Comparison of ENCODE assay signal across 1 cellular context in the genomic region with DNA sequence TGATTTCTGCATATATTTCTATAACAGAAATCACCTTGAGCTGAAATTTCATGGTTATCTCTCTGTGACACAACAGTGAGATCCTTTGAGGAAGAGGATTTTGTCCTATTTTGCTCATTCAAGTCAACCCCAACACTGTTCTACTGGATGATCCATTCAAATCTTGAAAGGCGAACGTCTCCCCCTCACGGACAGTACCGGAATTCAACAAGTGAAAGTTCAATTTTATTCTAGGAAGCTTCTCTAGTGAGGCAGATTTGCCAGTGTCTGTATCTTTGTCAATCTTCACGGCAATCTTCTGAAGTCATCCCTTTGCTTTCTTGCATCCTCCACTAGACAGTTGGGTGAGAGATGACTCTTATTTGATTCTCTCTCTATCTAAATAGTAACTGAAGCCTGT.
TF ChIP-seq lines count a peak whose summit lies in the region.

No MANE protein-coding gene starts in this region.

TF ChIP-seq in endothelial cell of umbilical vein, 7 proteins besides CTCF, POLR2A, EP300 and RAD21:
- TF ChIP-seq MAX (IDR thresholded peaks at IDR 0.05; ENCODE audit: insufficient read depth, insufficient read length) (no peak), JUN (IDR thresholded peaks at IDR 0.05; ENCODE audit: borderline replicate concordance, insufficient read depth, insufficient read length, low read depth) (no peak), GATA2 (IDR thresholded peaks at IDR 0.05; ENCODE audit: insufficient read depth, insufficient read length, low read depth, low read length) (no peak), MYC (IDR thresholded peaks at IDR 0.05; ENCODE audit: low read depth, low read length) (no peak), POLR2AphosphoS5 (IDR thresholded peaks at IDR 0.05; ENCODE audit: insufficient read depth, low read depth, low read length) (no peak), EZH2 (IDR thresholded peaks at IDR 0.05; ENCODE audit: borderline replicate concordance, low read depth, low read length, severe bottlenecking) (no peak), FOS (IDR thresholded peaks at IDR 0.05; ENCODE audit: borderline replicate concordance, insufficient read depth, low read length) (no peak)
